19 cellular contexts compared by ENCODE assay signal in genomic region chr11:8608646-8609045, GRCh38. TPM values are rescaled to one million over a fixed set of nuclear protein-coding genes. Genes with fewer than 3 reads are reported as not detected.
DNase-seq lines count a peak whose midpoint lies in the region; ATAC-seq and TF ChIP-seq lines count a peak whose summit lies in the region.
"Had no signal": no experiment of that assay in that cellular context is flagged by ENCODE, and none has a peak within 500 bp of the region (broad histone marks: within the 10 kb centered on the region; RNA-seq: fewer than 3 reads in every experiment).

No MANE protein-coding gene starts in this region.

- TF ChIP-seq CTCF in IMR-90 (conservative IDR thresholded peaks at IDR 0.05; ENCODE audit: low read depth, low read length) = no peak
- no peak for TF ChIP-seq CTCF in dorsolateral prefrontal cortex (IDR thresholded peaks at IDR 0.05 in 54 of 56, conservative IDR thresholded peaks at IDR 0.05 in 2 of 56; ENCODE audit: low read depth in 1 of 56, partially characterized antibody in 56 of 56)
- no peak for TF ChIP-seq CTCF in transverse colon (IDR thresholded peaks at IDR 0.05)

- H2AK5ac ChIP-seq in IMR-90 (ENCODE audit: low read depth, low read length) = no peak overlapping the region

- no peak overlapping the region for H4K5ac ChIP-seq in IMR-90 (ENCODE audit: low read depth, low read length)

- POLR2A ChIA-PET in IMR-90 (lab: Charles Lee; ENCODE audit: unreplicated experiment) = no interaction called here

- TF ChIP-seq RAD21 in IMR-90 (IDR thresholded peaks at IDR 0.05; ENCODE audit: low read length) = no peak

- no peak overlapping the region for H3K56ac ChIP-seq in IMR-90 (ENCODE audit: extremely low read depth, insufficient read depth, low read length)

- H3K27me3 ChIP-seq in IMR-90 (ENCODE audit: control insufficient read depth, insufficient read depth, low read length) (no peaks in the 10 kb centered on the region), dorsolateral prefrontal cortex (peaks cover 0 to 8% (median 0%) of the 10 kb centered on the region in 45 donors), transverse colon (no peaks in the 10 kb centered on the region)
- H3K27me3 ChIP-seq: ovary, tibial nerve had no signal

- H2BK20ac ChIP-seq in IMR-90 (ENCODE audit: low read depth, low read length) = no peak overlapping the region; the same call in 1 of the 2 replicates

- no peaks in the 10 kb centered on the region; the same call in 1 of the 2 replicates for H3K36me3 ChIP-seq in IMR-90 (ENCODE audit: control insufficient read depth, insufficient read depth, low read length)
- H3K36me3 ChIP-seq in transverse colon = no peaks in the 10 kb centered on the region
- H3K36me3 ChIP-seq: ovary had no signal

- peak overlapping the region; percentile 8; the same call in 1 of the 2 replicates for H3K14ac ChIP-seq in IMR-90 (replicated peaks; ENCODE audit: low read depth, low read length)

- no peaks in the 10 kb centered on the region for H4K20me1 ChIP-seq in IMR-90 (ENCODE audit: insufficient read depth, low read length)

- ATAC-seq in IMR-90 (ENCODE audit: low read depth) (no peak), GM18858 (IDR thresholded peaks at IDR 0.05; ENCODE audit: unreplicated experiment) (no peak)
- ATAC-seq: left cardiac atrium had no signal

- BruUV-seq in IMR-90 (replicated peaks; lab: Mats Ljungman, UMichigan) = no TSS peak

- H2AFZ ChIP-seq in IMR-90 (replicated peaks; ENCODE audit: low read length, poor library complexity) = no peak overlapping the region

- TF ChIP-seq POLR2A in IMR-90 (IDR thresholded peaks at IDR 0.05; ENCODE audit: low read depth, low read length) (no peak), transverse colon (IDR thresholded peaks at IDR 0.05) (no peak)

- H3K4me1 ChIP-seq in IMR-90 (ENCODE audit: control insufficient read depth, insufficient read depth, low read length) (peaks cover 7% of the 10 kb centered on the region), transverse colon (peaks cover 0 to 6% (median 0%) of the 10 kb centered on the region in 4 donors)

- H4K8ac ChIP-seq in IMR-90 (ENCODE audit: low read depth in 2 of 2, low read length in 2 of 2) = no peak overlapping the region

- DNase-seq in EH (ENCODE audit: low read depth) (peak; percentile 60), IMR-90 (peak; percentile 56), caudate nucleus (lab: John Stamatoyannopoulos, UW) (no peak), iris pigment epithelial cell (ENCODE audit: low read depth) (peak; percentile 55), foreskin melanocyte (no peak), dorsolateral prefrontal cortex (no peak), transverse colon (no peak)
- DNase-seq: activated B cell treated with CpG ODN at 0.5 μM for 24 hours; activated CD8-positive, alpha-beta memory T cell treated with anti-CD3 and anti-CD28 coated beads for 24 hours; activated naive CD8-positive, alpha-beta T cell treated with anti-CD3 and anti-CD28 coated beads, Interleukin-2, amount 10 ng/mL, durations not matched to agents 7 days and 5 days; DMS153; KBM-7; left cardiac atrium; NCI-H1092 treated with DMSO at 0.1 percent for 48 hours; ovary; SHP77; T-helper 2 cell had no signal

- H4K91ac ChIP-seq in IMR-90 (ENCODE audit: insufficient read depth, low read depth, low read length) = no peak overlapping the region

- H2AK9ac ChIP-seq in IMR-90 (replicated peaks; ENCODE audit: low read depth, low read length, poor library complexity) = no peak overlapping the region

- no peak overlapping the region for H2BK120ac ChIP-seq in IMR-90 (ENCODE audit: low read depth, low read length)

- H2BK15ac ChIP-seq in IMR-90 (ENCODE audit: low read depth, low read length) = 0 out of 3 replicates have a peak overlapping the region, but pooled peaks have one; percentile 22

- CTCF ChIA-PET in IMR-90 (lab: Yijun Ruan, JAX) = interaction anchor here (1.0 kb wide), 1 partner anchor 74 kb away, joined by 4 read pairs; the partner anchor contains the start of genes RPL27A and TRIM66

- in situ Hi-C loops in IMR-90 (cut with MboI; ENCODE audit: low sequenced_read_pairs) (no loop called here), transverse colon (cut with MboI; ENCODE audit: low pct_ligation_motif_present in 1 of 4, low pct_unique_long_range_greater_than_20kb in 1 of 4, low sequenced_read_pairs in 3 of 4) (no loop called here)

- no peak overlapping the region for H3K18ac ChIP-seq in IMR-90 (ENCODE audit: low read depth, low read length)

- H3K4me2 ChIP-seq in IMR-90 (ENCODE audit: low read depth, low read length) = no peak overlapping the region

- no peak overlapping the region for H2BK5ac ChIP-seq in IMR-90 (ENCODE audit: low read depth, low read length, poor library complexity, severe bottlenecking)

- dilution Hi-C loops in IMR-90 (cut with HindIII; ENCODE audit: low sequenced_read_pairs, unreplicated experiment) = no loop called here

- H3K9ac ChIP-seq in IMR-90 (ENCODE audit: low read depth, low read length) = no peak overlapping the region

- 0 out of 2 replicates have a peak overlapping the region, but pooled peaks have one; percentile 24 for H3K4ac ChIP-seq in IMR-90 (ENCODE audit: low read depth, low read length)

- intact Hi-C loops in IMR-90 (cut with micrococcal nuclease) = no loop called here
- intact Hi-C loops in dorsolateral prefrontal cortex (cut with DNase I) = no loop called here
- intact Hi-C loops in transverse colon (cut with DNase I; ENCODE audit: low total_unique reads) = no loop called here

- TF ChIP-seq EP300 in transverse colon (IDR thresholded peaks at IDR 0.05; ENCODE audit: low read depth) = no peak

- H3K27ac ChIP-seq in IMR-90 (ENCODE audit: insufficient read depth, low read length) = no peak overlapping the region
- peak overlapping the region; percentile 61 for H3K27ac ChIP-seq in caudate nucleus (ENCODE audit: low read depth, low read length)
- H3K27ac ChIP-seq in dorsolateral prefrontal cortex = no peak overlapping the region
- H3K27ac ChIP-seq in transverse colon = no peak overlapping the region
- H3K27ac ChIP-seq: ovary, tibial nerve had no signal

- no peak overlapping the region for H3K4me3 ChIP-seq in IMR-90 (ENCODE audit: insufficient read depth, low read depth, low read length)
- no peak overlapping the region for H3K4me3 ChIP-seq in dorsolateral prefrontal cortex
- no peak overlapping the region for H3K4me3 ChIP-seq in transverse colon
- H3K4me3 ChIP-seq: ovary, tibial nerve had no signal

- no peak overlapping the region for H3K23ac ChIP-seq in IMR-90 (ENCODE audit: low read depth, low read length)

- no peaks in the 10 kb centered on the region for H3K9me3 ChIP-seq in IMR-90 (ENCODE audit: control insufficient read depth, insufficient read depth, low read length)
- H3K9me3 ChIP-seq in transverse colon = no peaks in the 10 kb centered on the region
- H3K9me3 ChIP-seq: ovary, tibial nerve had no signal

- H3K79me1 ChIP-seq in IMR-90 (ENCODE audit: low read depth in 1 of 2, low read length in 2 of 2) = no peaks in the 10 kb centered on the region

- WGBS in IMR-90 (ENCODE audit: extremely low coverage in 2 of 2, insufficient read length in 1 of 2), 2 experiments = no CpG with 5 or more reads among the region's 1 CpG
- 81 to 83% methylated on average over 1 of the region's 1 CpG for WGBS in transverse colon (ENCODE audit: low coverage in 1 of 2), 2 donors

- H3K9me1 ChIP-seq in IMR-90 (ENCODE audit: insufficient read depth, low read length) = peaks cover 8% of the 10 kb centered on the region; the same call in 1 of the 2 replicates

TF ChIP-seq in IMR-90, 13 proteins besides CTCF, POLR2A, EP300 and RAD21:
- TF ChIP-seq FOS (IDR thresholded peaks at IDR 0.05; ENCODE audit: low read depth, low read length) = peak; percentile 43; the same call in 1 of the 2 replicates
- TF ChIP-seq MAFK (IDR thresholded peaks at IDR 0.05; ENCODE audit: low read depth, low read length) = no peak

RNA-seq across cellular contexts. Expression of gene STK33, which starts 14.6 kb away (rescaled TPM):
- total RNA-seq in IMR-90 (2012; rRNA removed) = 2.3 and 2.5 TPM in 2 replicates
- 2.4 and 2.6 TPM in 2 replicates for polyA plus RNA-seq in IMR-90 (2012; rRNA removed)
- 0.61 and 0.91 TPM in 2 replicates for polyA plus RNA-seq in IMR-90 (2012; cell fraction: cytosol; rRNA removed)
- 1.6 and 9.7 TPM in 2 replicates for polyA plus RNA-seq in IMR-90 (2012; cell fraction: nucleus; rRNA removed; ENCODE audit: low replicate concordance)
- 10 to 100 TPM in 78 of 120 experiments, 1 to 10 TPM in 42; 4.8 to 24.9 (median 10.9) TPM for total RNA-seq in dorsolateral prefrontal cortex
- total RNA-seq in transverse colon = 10 to 100 TPM in 1 of 4 donors, 1 to 10 TPM in 3; 2.0 to 14.2 (median 3.8) TPM

Comparison
In these comparisons a context has a peak if more than half of its experiments do, and no peak if none do; other contexts are left out.
1. DNase-seq: peak in EH (single experiment), IMR-90 (single experiment) and iris pigment epithelial cell (single experiment); none in caudate nucleus (0 of 61), foreskin melanocyte (single experiment), dorsolateral prefrontal cortex (0 of 10) and transverse colon (single experiment).